ENCODE assay signal across 12 cellular contexts in genomic region chr14:70981005-70981952, GRCh38.
A peak's percentile ranks its signal among the peaks of the same experiment; 100 is the strongest.
DNase-seq lines count a peak whose midpoint lies in the region; ATAC-seq and TF ChIP-seq lines count a peak whose summit lies in the region.
"Had no signal": no experiment of that assay in that cellular context is flagged by ENCODE, and none has a peak within 500 bp of the region (broad histone marks: within the 10 kb centered on the region; RNA-seq: fewer than 3 reads in every experiment).

No MANE protein-coding gene starts in this region.

- H3K79me2 ChIP-seq in PC-3 (ENCODE audit: low read length) = no peaks in the 10 kb centered on the region
- H3K79me2 ChIP-seq: parathyroid adenoma had no signal

- no peak overlapping the region for H3K4me3 Mint-ChIP-seq in activated naive CD4-positive, alpha-beta T cell treated with anti-CD3 and anti-CD28 coated beads, Interleukin-2, amount 10 ng/mL, durations not matched to agents 7 days and 5 days
- H3K4me3 Mint-ChIP-seq in stimulated activated effector memory CD8-positive, alpha-beta T cell treated with anti-CD3 and anti-CD28 coated beads, Interleukin-12 subunit alpha, Interleukin-12 subunit beta, amount 100 ng/mL, for 72 hours = peak overlapping the region; percentile 47

- intact Hi-C loops in PC-3 (cut with micrococcal nuclease) = loop anchor here (1.0 kb wide), 1 partner anchor 41 kb away; no protein-coding TSS in a partner anchor

- ATAC-seq in PC-3 (peak; percentile 93), GM21786 (IDR thresholded peaks at IDR 0.05; ENCODE audit: unreplicated experiment) (no peak)
- peak; percentile 77 for ATAC-seq in stimulated activated effector memory CD8-positive, alpha-beta T cell treated with anti-CD3 and anti-CD28 coated beads, Interleukin-12 subunit alpha, Interleukin-12 subunit beta, amount 100 ng/mL, for 72 hours

- no peaks in the 10 kb centered on the region for H3K27me3 ChIP-seq in PC-3 (ENCODE audit: low read length)
- H3K27me3 ChIP-seq in effector memory CD4-positive, alpha-beta T cell (replicated peaks; ENCODE audit: control insufficient read depth, insufficient read depth, low read length, poor library complexity, severe bottlenecking) = no peaks in the 10 kb centered on the region

- no peak overlapping the region for H3K9ac ChIP-seq in PC-3 (ENCODE audit: low read length)
- H3K9ac ChIP-seq: parathyroid adenoma had no signal

- CTCF ChIA-PET in activated naive CD4-positive, alpha-beta T cell treated with anti-CD3 and anti-CD28 coated beads, Interleukin-2, amount 10 ng/mL, durations not matched to agents 7 days and 5 days (lab: Charles Lee) = interaction anchor here (0.7 to 1.8 kb wide), 3 partner anchors 9 to 75 kb away, joined by 4 to 7 read pairs (median 4); no protein-coding TSS in a partner anchor
- CTCF ChIA-PET in PC-3 (lab: Charles Lee) = interaction anchor here (0.6 to 0.8 kb wide), 2 partner anchors 1446 to 1790 kb away, joined by 3 read pairs; partner anchors contain the start of gene EXD2

- H3K27ac Mint-ChIP-seq in activated naive CD4-positive, alpha-beta T cell treated with anti-CD3 and anti-CD28 coated beads, Interleukin-2, amount 10 ng/mL, durations not matched to agents 7 days and 5 days = peak overlapping the region; percentile 81
- H3K27ac Mint-ChIP-seq in stimulated activated effector memory CD8-positive, alpha-beta T cell treated with anti-CD3 and anti-CD28 coated beads, Interleukin-12 subunit alpha, Interleukin-12 subunit beta, amount 100 ng/mL, for 72 hours = peak overlapping the region; percentile 87

- no peaks in the 10 kb centered on the region for H3K27me3 Mint-ChIP-seq in activated naive CD4-positive, alpha-beta T cell treated with anti-CD3 and anti-CD28 coated beads, Interleukin-2, amount 10 ng/mL, durations not matched to agents 7 days and 5 days

- no peak overlapping the region; the same call in 1 of the 2 replicates for H2AFZ ChIP-seq in PC-3 (ENCODE audit: low read length)
- H2AFZ ChIP-seq: parathyroid adenoma, PC-9 had no signal

- peaks cover 5% of the 10 kb centered on the region for H3F3A ChIP-seq in PC-3 (ENCODE audit: low read length, unreplicated experiment)

- POLR2A ChIA-PET in PC-3 (lab: Charles Lee; ENCODE audit: unreplicated experiment) = no interaction called here

- H3K36me3 Mint-ChIP-seq in activated naive CD4-positive, alpha-beta T cell treated with anti-CD3 and anti-CD28 coated beads, Interleukin-2, amount 10 ng/mL, durations not matched to agents 7 days and 5 days = peaks cover 28% of the 10 kb centered on the region
- H3K36me3 Mint-ChIP-seq in stimulated activated effector memory CD8-positive, alpha-beta T cell treated with anti-CD3 and anti-CD28 coated beads, Interleukin-12 subunit alpha, Interleukin-12 subunit beta, amount 100 ng/mL, for 72 hours = peaks cover 33% of the 10 kb centered on the region

- H3K36me3 ChIP-seq in PC-3 (ENCODE audit: low read depth, low read length) = peaks cover 5% of the 10 kb centered on the region; the same call in 1 of the 2 replicates
- H3K36me3 ChIP-seq in effector memory CD4-positive, alpha-beta T cell (ENCODE audit: control insufficient read depth, insufficient read depth, low read length) = peaks cover 21% of the 10 kb centered on the region

- H3K4me3 ChIP-seq in PC-3 (ENCODE audit: low read length) = no peak overlapping the region
- H3K4me3 ChIP-seq in effector memory CD4-positive, alpha-beta T cell (ENCODE audit: insufficient read depth, low read depth, low read length, poor library complexity, severe bottlenecking) = no peak overlapping the region
- H3K4me3 ChIP-seq: PC-9 had no signal

- no peak for DNase-seq in activated naive CD4-positive, alpha-beta T cell treated with anti-CD3 and anti-CD28 coated beads, Interleukin-2, amount 10 ng/mL, durations not matched to agents 7 days and 5 days
- DNase-seq in activated naive CD4-positive, alpha-beta T cell treated with anti-CD3 and anti-CD28 coated beads, Interleukin-2, amount 50 U/mL, for 16 hours = no peak
- peak; percentile 41 for DNase-seq in PC-3
- DNase-seq in effector memory CD4-positive, alpha-beta T cell = no peak
- no peak for DNase-seq in stimulated activated effector memory CD8-positive, alpha-beta T cell treated with anti-CD3 and anti-CD28 coated beads, Interleukin-12 subunit alpha, Interleukin-12 subunit beta, amount 100 ng/mL, for 72 hours (ENCODE audit: low spot score in 2 of 2)
- no peak for DNase-seq in NCI-H524 treated with DMSO at 0.1 percent for 48 hours (lab: John Stamatoyannopoulos, UW)
- DNase-seq in NCI-H2081 (lab: John Stamatoyannopoulos, UW) = no peak
- DNase-seq: NCI-H1092, PC-9 had no signal

- no peaks in the 10 kb centered on the region for H3K9me3 ChIP-seq in PC-3 (ENCODE audit: low read length)
- no peaks in the 10 kb centered on the region for H3K9me3 ChIP-seq in effector memory CD4-positive, alpha-beta T cell (ENCODE audit: control insufficient read depth, low read length)

- H3K9me3 Mint-ChIP-seq in activated naive CD4-positive, alpha-beta T cell treated with anti-CD3 and anti-CD28 coated beads, Interleukin-2, amount 10 ng/mL, durations not matched to agents 7 days and 5 days = no peaks in the 10 kb centered on the region
- no peaks in the 10 kb centered on the region for H3K9me3 Mint-ChIP-seq in stimulated activated effector memory CD8-positive, alpha-beta T cell treated with anti-CD3 and anti-CD28 coated beads, Interleukin-12 subunit alpha, Interleukin-12 subunit beta, amount 100 ng/mL, for 72 hours

- peaks cover 8% of the 10 kb centered on the region; the same call in 1 of the 2 replicates for H3K4me1 ChIP-seq in PC-3 (ENCODE audit: insufficient read depth, low read length)
- H3K4me1 ChIP-seq in effector memory CD4-positive, alpha-beta T cell (ENCODE audit: control insufficient read depth, insufficient read depth, low read length, poor library complexity, severe bottlenecking) = peaks cover 32% of the 10 kb centered on the region
- H3K4me1 ChIP-seq: parathyroid adenoma had no signal

- no peak for TF ChIP-seq CTCF in PC-3 (conservative IDR thresholded peaks at IDR 0.05; ENCODE audit: low read depth, low read length)

- H3K27ac ChIP-seq in PC-3 (ENCODE audit: low read length) = peak overlapping the region; percentile 39
- H3K27ac ChIP-seq in effector memory CD4-positive, alpha-beta T cell (ENCODE audit: insufficient read depth, low read length, poor library complexity, severe bottlenecking) = peak overlapping the region; percentile 46
- H3K27ac ChIP-seq: C4-2B, parathyroid adenoma, PC-9 had no signal

- peak overlapping the region; percentile 10 for H3K4me2 ChIP-seq in PC-3 (ENCODE audit: low read length)
- H3K4me2 ChIP-seq: PC-9 had no signal

- peaks cover 27% of the 10 kb centered on the region for H3K4me1 Mint-ChIP-seq in activated naive CD4-positive, alpha-beta T cell treated with anti-CD3 and anti-CD28 coated beads, Interleukin-2, amount 10 ng/mL, durations not matched to agents 7 days and 5 days
- H3K4me1 Mint-ChIP-seq in stimulated activated effector memory CD8-positive, alpha-beta T cell treated with anti-CD3 and anti-CD28 coated beads, Interleukin-12 subunit alpha, Interleukin-12 subunit beta, amount 100 ng/mL, for 72 hours = peaks cover 24% of the 10 kb centered on the region

- no TSS peak for BruUV-seq in PC-3 (replicated peaks; lab: Mats Ljungman, UMichigan)

- peaks cover 4% of the 10 kb centered on the region; the same call in 1 of the 2 replicates for H4K20me1 ChIP-seq in PC-3 (ENCODE audit: low read length)

- no peaks in the 10 kb centered on the region for H3K9me2 ChIP-seq in PC-3 (replicated peaks; ENCODE audit: low read length)
